Comparison of ENCODE assay signal across 23 cellular contexts in the genomic region with DNA sequence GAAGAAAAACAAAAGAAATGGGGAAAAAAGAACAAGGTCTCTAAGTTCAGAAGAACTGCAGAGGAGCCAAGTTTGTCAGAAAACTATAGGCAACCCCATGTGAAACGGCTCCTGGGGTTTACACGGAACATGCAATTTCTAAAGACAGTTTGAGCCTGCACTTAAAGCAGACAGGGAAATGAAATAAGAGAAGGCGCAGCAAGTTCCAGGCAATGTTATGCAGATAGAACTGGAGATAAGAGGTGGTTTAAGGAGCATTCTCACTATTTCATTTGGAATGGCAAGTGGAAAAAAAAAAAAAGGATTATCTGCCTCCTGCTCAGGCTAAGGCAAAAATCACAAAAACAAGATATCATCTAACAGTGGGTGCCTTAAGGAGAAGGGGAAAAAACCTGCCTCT.
"Had no signal": no experiment of that assay in that cellular context is flagged by ENCODE, and none has a peak within 500 bp of the region (broad histone marks: within the 10 kb centered on the region; RNA-seq: fewer than 3 reads in every experiment).

No MANE protein-coding gene starts in this region.

- H3K4me3 ChIP-seq: adrenal gland, mucosa of descending colon, transverse colon had no signal

- H3K27ac Mint-ChIP-seq: activated CD4-positive, alpha-beta T cell treated with anti-CD3 and anti-CD28 coated beads for 36 hours; activated naive CD8-positive, alpha-beta T cell; activated T-cell treated with anti-CD3 and anti-CD28 coated beads, Interleukin-2, amount 50 U/mL, for 24 hours; activated T-helper 17 cell treated with anti-CD3 and anti-CD28 coated beads, Interleukin-2, amount 50 U/mL, for 72 hours; memory B cell; progenitor cell of endocrine pancreas; stimulated activated naive B cell treated with anti-CD40 and anti-IgM and Interleukin-4, amounts not matched to agents 10 μg/mL and 1 μg/mL and 100 μg/mL, for 72 hours had no signal

- H3K9me3 ChIP-seq: adrenal gland, mucosa of descending colon, transverse colon had no signal

- H3K4me3 Mint-ChIP-seq: activated CD4-positive, alpha-beta T cell treated with anti-CD3 and anti-CD28 coated beads for 36 hours; activated naive CD8-positive, alpha-beta T cell; activated T-cell treated with anti-CD3 and anti-CD28 coated beads, Interleukin-2, amount 50 U/mL, for 24 hours; activated T-helper 17 cell treated with anti-CD3 and anti-CD28 coated beads, Interleukin-2, amount 50 U/mL, for 72 hours; memory B cell; neural crest cell; stimulated activated naive B cell treated with anti-CD40 and anti-IgM and Interleukin-4, amounts not matched to agents 10 μg/mL and 1 μg/mL and 100 μg/mL, for 72 hours had no signal

- H3K4me1 Mint-ChIP-seq: activated CD4-positive, alpha-beta T cell treated with anti-CD3 and anti-CD28 coated beads for 36 hours; activated T-helper 17 cell treated with anti-CD3 and anti-CD28 coated beads, Interleukin-2, amount 50 U/mL, for 72 hours; memory B cell; neural crest cell; stimulated activated naive B cell treated with anti-CD40 and anti-IgM and Interleukin-4, amounts not matched to agents 10 μg/mL and 1 μg/mL and 100 μg/mL, for 72 hours had no signal

- DNase-seq: activated CD4-positive, alpha-beta T cell treated with anti-CD3 and anti-CD28 coated beads for 36 hours; activated CD4-positive, alpha-beta T cell treated with anti-CD3 and anti-CD28 coated beads, Interleukin-2, amount 50 U/mL, for 4 hours; activated CD8-positive, alpha-beta memory T cell treated with anti-CD3 and anti-CD28 coated beads for 24 hours; activated CD8-positive, alpha-beta memory T cell treated with anti-CD3 and anti-CD28 coated beads, Interleukin-2, amount 50 U/mL, for 4 hours; activated naive CD4-positive, alpha-beta T cell; activated T-cell treated with anti-CD3 and anti-CD28 coated beads, Interleukin-2, amount 50 U/mL, for 24 hours; adrenal gland; central memory CD4-positive, alpha-beta T cell; dermis blood vessel endothelial cell; effector CD8-positive, alpha-beta T cell; foreskin keratinocyte; mucosa of descending colon; stimulated activated CD4-positive, alpha-beta T cell treated with anti-CD3 and anti-CD28 coated beads, Interleukin-2, amount 100 ng/mL, for 48 hours; stimulated activated CD8-positive, alpha-beta memory T cell treated with anti-CD3 and anti-CD28 coated beads, Interleukin-4, amount 100 ng/mL, for 48 hours; stimulated activated naive B cell treated with anti-CD40 and anti-IgM and Interleukin-4, amounts not matched to agents 10 μg/mL and 1 μg/mL and 100 μg/mL, for 72 hours; T-helper 1 cell; T-helper 9 cell; transverse colon had no signal

- ATAC-seq: activated CD4-positive, alpha-beta T cell treated with anti-CD3 and anti-CD28 coated beads for 36 hours; activated T-helper 17 cell treated with anti-CD3 and anti-CD28 coated beads, Interleukin-2, amount 50 U/mL, for 72 hours; foreskin keratinocyte; mucosa of descending colon; stimulated activated naive B cell treated with anti-CD40 and anti-IgM and Interleukin-4, amounts not matched to agents 10 μg/mL and 1 μg/mL and 100 μg/mL, for 72 hours had no signal

- H3K4me1 ChIP-seq: adrenal gland, foreskin keratinocyte, transverse colon had no signal

- H3K9me3 Mint-ChIP-seq: neural crest cell had no signal

- H3K27me3 ChIP-seq: adrenal gland, foreskin keratinocyte, transverse colon had no signal

- H3K36me3 Mint-ChIP-seq: activated naive CD8-positive, alpha-beta T cell; memory B cell; stimulated activated naive B cell treated with anti-CD40 and anti-IgM and Interleukin-4, amounts not matched to agents 10 μg/mL and 1 μg/mL and 100 μg/mL, for 72 hours had no signal

- H3K36me3 ChIP-seq: adrenal gland, transverse colon had no signal

- H3K27ac ChIP-seq: adrenal gland, foreskin keratinocyte, transverse colon had no signal

- H3K27me3 Mint-ChIP-seq: activated CD4-positive, alpha-beta T cell treated with anti-CD3 and anti-CD28 coated beads for 36 hours; activated naive CD8-positive, alpha-beta T cell; activated T-cell treated with anti-CD3 and anti-CD28 coated beads, Interleukin-2, amount 50 U/mL, for 24 hours; activated T-helper 17 cell treated with anti-CD3 and anti-CD28 coated beads, Interleukin-2, amount 50 U/mL, for 72 hours; memory B cell; progenitor cell of endocrine pancreas; stimulated activated naive B cell treated with anti-CD40 and anti-IgM and Interleukin-4, amounts not matched to agents 10 μg/mL and 1 μg/mL and 100 μg/mL, for 72 hours had no signal
